9 cellular contexts compared by ENCODE assay signal in genomic region chr18:34121157-34121807, GRCh38.
A peak's percentile ranks its signal among the peaks of the same experiment; 100 is the strongest.
DNase-seq lines count a peak whose midpoint lies in the region; ATAC-seq, FAIRE-seq and TF ChIP-seq lines count a peak whose summit lies in the region.
"Had no signal": no experiment of that assay in that cellular context is flagged by ENCODE, and none has a peak within 500 bp of the region (broad histone marks: within the 10 kb centered on the region; RNA-seq: fewer than 3 reads in every experiment).

No MANE protein-coding gene starts in this region.

- no peak for FAIRE-seq in pancreas (lab: Jason Lieb, UNC)

- no peaks in the 10 kb centered on the region for H4K20me1 ChIP-seq in GM23248 (ENCODE audit: insufficient read depth)

- no peaks in the 10 kb centered on the region for H3F3A ChIP-seq in GM23248 (ENCODE audit: insufficient read depth)

- in situ Hi-C loops in GM23248 (cut with MboI): loop anchor here (10.0 to 25.0 kb wide), 2 partner anchors 204 to 666 kb away; no protein-coding TSS in a partner anchor

- H3K27ac ChIP-seq in GM23248 (no peak overlapping the region), pancreas (no peak overlapping the region)

- no peaks in the 10 kb centered on the region for H3K9me2 ChIP-seq in GM23248 (ENCODE audit: insufficient read depth)

- no peaks in the 10 kb centered on the region for H3K27me3 ChIP-seq in GM23248 (replicated peaks; ENCODE audit: insufficient read depth)
- H3K27me3 ChIP-seq in pancreas: no peaks in the 10 kb centered on the region

- no peaks in the 10 kb centered on the region for H3K4me1 ChIP-seq in GM23248 (ENCODE audit: insufficient read depth)
- H3K4me1 ChIP-seq in pancreas: peaks cover 0 to 14% (median 0%) of the 10 kb centered on the region in 3 donors

- no peak for TF ChIP-seq CTCF in pancreas (IDR thresholded peaks at IDR 0.05)

- no peak overlapping the region for H3K9ac ChIP-seq in GM23248

- no peak overlapping the region for H2AFZ ChIP-seq in GM23248

- intact Hi-C loops in pancreas (cut with DNase I): no loop called here

- DNase-seq in GM23248: peak; percentile 23
- peak; percentile 84 for DNase-seq in NCI-H69 (lab: John Stamatoyannopoulos, UW)
- DNase-seq in fibroblast of gingiva (ENCODE audit: low read depth): peak; percentile 20
- no peak for DNase-seq in pancreas
- DNase-seq in mucosa of gallbladder (ENCODE audit: low spot score): no peak
- no peak for DNase-seq in OCI-M2 (lab: John Stamatoyannopoulos, UW; ENCODE audit: unreplicated experiment)
- DNase-seq in amygdala (lab: John Stamatoyannopoulos, UW): no peak
- DNase-seq: posterior cingulate gyrus had no signal

- no peaks in the 10 kb centered on the region for H3K36me3 ChIP-seq in GM23248 (ENCODE audit: low read depth)
- no peaks in the 10 kb centered on the region for H3K36me3 ChIP-seq in pancreas

- H3K9me3 ChIP-seq in GM23248 (ENCODE audit: low read depth) (no peaks in the 10 kb centered on the region), pancreas (no peaks in the 10 kb centered on the region)

- H3K4me2 ChIP-seq in GM23248 (ENCODE audit: unreplicated experiment): no peak overlapping the region

- ATAC-seq in pancreas: peak; percentile 45 to 75 (median 65)
- ATAC-seq in GM21737 (IDR thresholded peaks at IDR 0.05; ENCODE audit: unreplicated experiment): no peak

- WGBS in GM23248 (ENCODE audit: low coverage in 1 of 2, low lambda C conversion rate in 2 of 2, missing lambda C conversion rate in 2 of 2), 2 experiments: 51 to 55% methylated on average over 4 of the region's 4 CpGs
- 15 to 18% methylated on average over 4 of the region's 4 CpGs for WGBS in pancreas, 2 donors

- no peaks in the 10 kb centered on the region for H3K79me2 ChIP-seq in GM23248 (ENCODE audit: insufficient read depth)

- H3K4me3 ChIP-seq in GM23248: no peak overlapping the region
- no peak overlapping the region for H3K4me3 ChIP-seq in pancreas

Comparison
In these comparisons a context has a peak if more than half of its experiments do, and no peak if none do; other contexts are left out.
1. DNase-seq: peak in GM23248 (single experiment), NCI-H69 (single experiment) and fibroblast of gingiva (single experiment); none in pancreas (0 of 6), mucosa of gallbladder (single experiment), OCI-M2 (single experiment) and amygdala (0 of 56).